Comparison of ENCODE assay signal across 1 cellular context in genomic region chr12:74889073-74889472, GRCh38.
TF ChIP-seq lines count a peak whose summit lies in the region.

No MANE protein-coding gene starts in this region.

TF ChIP-seq in HepG2, 621 proteins besides CTCF, POLR2A, EP300 and RAD21 (continued from another document):
- TF ChIP-seq ZNF318 (CRISPR knock-in tag; IDR thresholded peaks at IDR 0.05), result no peak
- no peak for TF ChIP-seq CBFB (CRISPR knock-in tag; IDR thresholded peaks at IDR 0.05)
- no peak for TF ChIP-seq ZNF253 (CRISPR knock-in tag; IDR thresholded peaks at IDR 0.05; ENCODE audit: borderline replicate concordance)
- TF ChIP-seq NFATC3 (CRISPR knock-in tag; IDR thresholded peaks at IDR 0.05), result no peak
- no peak for TF ChIP-seq SYNCRIP (IDR thresholded peaks at IDR 0.05; ENCODE audit: insufficient read depth, low read depth, low read length)
- no peak for TF ChIP-seq TRIM22 (IDR thresholded peaks at IDR 0.05)
- no peak for TF ChIP-seq CBX1 (IDR thresholded peaks at IDR 0.05; ENCODE audit: low read depth)
- no peak for TF ChIP-seq ZBTB21 (CRISPR knock-in tag; IDR thresholded peaks at IDR 0.05)
- TF ChIP-seq ZNF883 (CRISPR knock-in tag; IDR thresholded peaks at IDR 0.05; ENCODE audit: not compliant biosample characterization), result no peak
- TF ChIP-seq FIP1L1 (IDR thresholded peaks at IDR 0.05; ENCODE audit: borderline replicate concordance, insufficient read depth, low read depth, low read length), result no peak
- no peak for TF ChIP-seq NFE2L2 (IDR thresholded peaks at IDR 0.05; ENCODE audit: low read length)
TF ChIP-seq in HepG2: peak in this region for 0.
